In genomic region chr3:46986055-46986730, GRCh38 we compare ENCODE assay signal across 16 cellular contexts. TPM values are rescaled to one million over a fixed set of nuclear protein-coding genes. Genes with fewer than 3 reads are reported as not detected.
DNase-seq lines count a peak whose midpoint lies in the region; ATAC-seq and TF ChIP-seq lines count a peak whose summit lies in the region.
"Had no signal": no experiment of that assay in that cellular context is flagged by ENCODE, and none has a peak within 500 bp of the region (broad histone marks: within the 10 kb centered on the region; RNA-seq: fewer than 3 reads in every experiment).

No MANE protein-coding gene starts in this region.

- H3K9me3 ChIP-seq in BLaER1 treated with 17β-estradiol and CSF1 and Interleukin-3, amounts not matched to agents 10 nM and 100 nM (replicated peaks in 1 of 11) = no peaks in the 10 kb centered on the region
- no peaks in the 10 kb centered on the region for H3K9me3 ChIP-seq in esophagus muscularis mucosa

- intact Hi-C loops in esophagus muscularis mucosa (cut with DNase I) = no loop called here

- DNase-seq in activated naive CD8-positive, alpha-beta T cell treated with anti-CD3 and anti-CD28 coated beads, Interleukin-2, amount 50 U/mL, for 24 hours = no peak
- DNase-seq in naive B cell = no peak
- no peak for DNase-seq in NCI-H1436 treated with DMSO at 0.1 percent for 48 hours (lab: John Stamatoyannopoulos, UW)
- no peak for DNase-seq in esophagus muscularis mucosa (ENCODE audit: extremely low spot score)
- no peak for DNase-seq in mesothelial cell of epicardium (ENCODE audit: low spot score in 2 of 2, unreplicated experiment in 2 of 2)
- DNase-seq: activated CD4-positive, CD25-positive, alpha-beta regulatory T cell treated with anti-CD3 and anti-CD28 coated beads, Interleukin-2, amount 50 U/mL, for 72 hours; anterior cingulate cortex; C1 segment of cervical spinal cord; endodermal cell; midbrain; NCI-H1694; NCI-H748 treated with DMSO at 0.1 percent for 48 hours had no signal

- no peak for ATAC-seq in activated naive CD8-positive, alpha-beta T cell treated with anti-CD3 and anti-CD28 coated beads, Interleukin-2, amount 50 U/mL, for 24 hours
- no peak for ATAC-seq in naive B cell (ENCODE audit: low read depth in 2 of 2)
- no peak for ATAC-seq in HG03039 (IDR thresholded peaks at IDR 0.05; ENCODE audit: unreplicated experiment)

- peak overlapping the region in 10 of 11 experiments; percentile 79 to 97 (median 94); a peak in 19 of 22 replicates for H3K27ac ChIP-seq in BLaER1 treated with 17β-estradiol and CSF1 and Interleukin-3, amounts not matched to agents 10 nM and 100 nM
- no peak overlapping the region for H3K27ac ChIP-seq in esophagus muscularis mucosa (replicated peaks in 1 of 4)

- H3K27me3 Mint-ChIP-seq in IgD-negative memory B cell = no peaks in the 10 kb centered on the region
- no peaks in the 10 kb centered on the region for H3K27me3 Mint-ChIP-seq in activated naive CD8-positive, alpha-beta T cell treated with anti-CD3 and anti-CD28 coated beads, Interleukin-2, amount 50 U/mL, for 24 hours
- no peaks in the 10 kb centered on the region for H3K27me3 Mint-ChIP-seq in naive B cell
- H3K27me3 Mint-ChIP-seq in mesothelial cell of epicardium (ENCODE audit: low read depth) = no peaks in the 10 kb centered on the region

- H3K9me3 Mint-ChIP-seq in IgD-negative memory B cell = no peaks in the 10 kb centered on the region
- no peaks in the 10 kb centered on the region for H3K9me3 Mint-ChIP-seq in activated naive CD8-positive, alpha-beta T cell treated with anti-CD3 and anti-CD28 coated beads, Interleukin-2, amount 50 U/mL, for 24 hours
- H3K9me3 Mint-ChIP-seq in naive B cell = no peaks in the 10 kb centered on the region
- no peaks in the 10 kb centered on the region for H3K9me3 Mint-ChIP-seq in mesothelial cell of epicardium
- H3K9me3 Mint-ChIP-seq: endodermal cell had no signal

- no peak for TF ChIP-seq POLR2A in esophagus muscularis mucosa (IDR thresholded peaks at IDR 0.05; ENCODE audit: low read depth)

- H3K27me3 ChIP-seq in BLaER1 treated with 17β-estradiol and CSF1 and Interleukin-3, amounts not matched to agents 10 nM and 100 nM = no peaks in the 10 kb centered on the region
- no peaks in the 10 kb centered on the region for H3K27me3 ChIP-seq in esophagus muscularis mucosa
- H3K27me3 ChIP-seq: hepatocyte had no signal

- TF ChIP-seq EP300 in esophagus muscularis mucosa (IDR thresholded peaks at IDR 0.05) = no peak

- H3K36me3 Mint-ChIP-seq in IgD-negative memory B cell (no peaks in the 10 kb centered on the region), naive B cell (no peaks in the 10 kb centered on the region), mesothelial cell of epicardium (peaks cover 6% of the 10 kb centered on the region)
- peaks cover 6% of the 10 kb centered on the region for H3K36me3 Mint-ChIP-seq in activated naive CD8-positive, alpha-beta T cell treated with anti-CD3 and anti-CD28 coated beads, Interleukin-2, amount 50 U/mL, for 24 hours (ENCODE audit: low read depth)

- H3K27ac Mint-ChIP-seq in IgD-negative memory B cell = peak overlapping the region; percentile 50 to 88 (median 83)
- peak overlapping the region; percentile 79 for H3K27ac Mint-ChIP-seq in activated naive CD8-positive, alpha-beta T cell treated with anti-CD3 and anti-CD28 coated beads, Interleukin-2, amount 50 U/mL, for 24 hours
- H3K27ac Mint-ChIP-seq in naive B cell = peak overlapping the region in 4 of 6 donors; percentile 75 to 84 (median 80)
- H3K27ac Mint-ChIP-seq in mesothelial cell of epicardium = no peak overlapping the region
- H3K27ac Mint-ChIP-seq: endodermal cell had no signal

- H3K4me1 Mint-ChIP-seq in IgD-negative memory B cell (peaks cover 52 to 70% (median 65%) of the 10 kb centered on the region in 3 donors), naive B cell (peaks cover 66 to 71% (median 67%) of the 10 kb centered on the region in 3 donors), mesothelial cell of epicardium (peaks cover 30% of the 10 kb centered on the region)
- H3K4me1 Mint-ChIP-seq in activated naive CD8-positive, alpha-beta T cell treated with anti-CD3 and anti-CD28 coated beads, Interleukin-2, amount 50 U/mL, for 24 hours = peaks cover 66% of the 10 kb centered on the region

- H4K20me1 ChIP-seq in BLaER1 treated with 17β-estradiol and CSF1 and Interleukin-3, amounts not matched to agents 10 nM and 100 nM = peaks cover 0 to 7% (median 0%) of the 10 kb centered on the region in 11 experiments; a peak in 1 of 22 replicates

- H3K4me3 ChIP-seq in BLaER1 treated with 17β-estradiol and CSF1 and Interleukin-3, amounts not matched to agents 10 nM and 100 nM = peak overlapping the region in 5 of 10 experiments; percentile 28 to 54 (median 46); a peak in 5 of 20 replicates
- no peak overlapping the region for H3K4me3 ChIP-seq in esophagus muscularis mucosa
- H3K4me3 ChIP-seq: hepatocyte had no signal

- H3K9ac ChIP-seq in BLaER1 treated with 17β-estradiol and CSF1 and Interleukin-3, amounts not matched to agents 10 nM and 100 nM = peak overlapping the region; percentile 4 to 83 (median 79); a peak in 15 of 22 replicates

- peaks cover under 1 to 23% (median 13%) of the 10 kb centered on the region in 11 experiments; a peak in 18 of 22 replicates for H3K36me3 ChIP-seq in BLaER1 treated with 17β-estradiol and CSF1 and Interleukin-3, amounts not matched to agents 10 nM and 100 nM
- H3K36me3 ChIP-seq in esophagus muscularis mucosa = peaks cover 0 to 28% (median 16%) of the 10 kb centered on the region in 4 donors

- peaks cover 96 to 100% (median 98%) of the 10 kb centered on the region in 10 experiments for H3K4me1 ChIP-seq in BLaER1 treated with 17β-estradiol and CSF1 and Interleukin-3, amounts not matched to agents 10 nM and 100 nM
- H3K4me1 ChIP-seq in esophagus muscularis mucosa = peaks cover 17 to 64% (median 46%) of the 10 kb centered on the region in 4 donors

- H3K4me3 Mint-ChIP-seq in IgD-negative memory B cell (peak overlapping the region in 3 of 4 donors; percentile 74 to 92 (median 88)), naive B cell (peak overlapping the region; percentile 12 to 89 (median 69)), mesothelial cell of epicardium (no peak overlapping the region)
- no peak overlapping the region for H3K4me3 Mint-ChIP-seq in activated naive CD8-positive, alpha-beta T cell treated with anti-CD3 and anti-CD28 coated beads, Interleukin-2, amount 50 U/mL, for 24 hours
- H3K4me3 Mint-ChIP-seq: endodermal cell had no signal

- WGBS in esophagus muscularis mucosa = 95% methylated on average over 3 of the region's 4 CpGs

- peak overlapping the region; percentile 84 to 98 (median 93) for H3K4me2 ChIP-seq in BLaER1 treated with 17β-estradiol and CSF1 and Interleukin-3, amounts not matched to agents 10 nM and 100 nM

- no peak for TF ChIP-seq CTCF in esophagus muscularis mucosa (IDR thresholded peaks at IDR 0.05)
- TF ChIP-seq CTCF in mesothelial cell of epicardium (IDR thresholded peaks at IDR 0.05; ENCODE audit: unreplicated experiment) = no peak

RNA-seq across cellular contexts. Expression of gene NBEAL2, which starts 6.7 kb away (rescaled TPM):
- polyA plus RNA-seq in IgD-negative memory B cell (6.7 TPM), naive B cell (ENCODE audit: low read depth in 6 of 6) (1 to 10 TPM in 4 of 6 donors, under 1 TPM in 1, not detected in 1; 0.34 to 2.2 (median 1.5) TPM)
- total RNA-seq in esophagus muscularis mucosa (10 to 100 TPM; 16.6 to 22.1 (median 21.2) TPM), mesothelial cell of epicardium (83.5 to 86.9 TPM (median 84.2 TPM) in 3 replicates)

RNA-seq across cellular contexts. Expression of gene CCDC12, which starts 9.6 kb away (rescaled TPM):
- polyA plus RNA-seq in IgD-negative memory B cell (151 TPM), naive B cell (ENCODE audit: low read depth in 6 of 6) (100 to 1,000 TPM; 119 to 157 (median 123) TPM)
- total RNA-seq in esophagus muscularis mucosa (10 to 100 TPM; 27.5 to 54.8 (median 36.7) TPM), mesothelial cell of epicardium (49.7 to 52.4 TPM (median 50.5 TPM) in 3 replicates)

Comparison
In these comparisons a context has a peak if more than half of its experiments do, and no peak if none do; other contexts are left out.
1. H3K27ac ChIP-seq: peak in BLaER1 treated with 17β-estradiol and CSF1 and Interleukin-3, amounts not matched to agents 10 nM and 100 nM (10 of 11); none in esophagus muscularis mucosa (0 of 4).
2. H3K4me3 Mint-ChIP-seq: peak in IgD-negative memory B cell (3 of 4) and naive B cell (8 of 8); none in activated naive CD8-positive, alpha-beta T cell treated with anti-CD3 and anti-CD28 coated beads, Interleukin-2, amount 50 U/mL, for 24 hours (single experiment) and mesothelial cell of epicardium (single experiment).